In the genomic region with DNA sequence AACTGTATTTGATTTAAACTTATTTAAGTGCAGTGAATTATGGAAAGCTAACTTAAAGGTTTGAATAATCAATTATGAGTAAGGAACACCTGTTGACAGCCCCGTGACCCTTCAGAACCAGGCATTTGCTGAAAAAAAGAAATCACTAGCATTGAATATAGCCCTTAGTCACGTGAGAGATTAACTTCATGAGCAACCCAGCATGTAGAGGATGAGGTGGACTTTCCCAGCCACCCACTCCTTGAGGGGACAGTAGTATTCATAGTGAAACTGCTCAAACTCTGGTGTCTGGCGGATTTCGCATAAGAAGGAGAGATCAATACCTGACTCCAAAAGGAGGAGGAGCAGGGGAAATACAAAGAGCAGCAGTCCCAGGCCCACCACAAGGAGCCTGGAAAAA, we compare ENCODE assay signal across 22 cellular contexts.
DNase-seq lines count a peak whose midpoint lies in the region; ATAC-seq and TF ChIP-seq lines count a peak whose summit lies in the region.
"Had no signal": no experiment of that assay in that cellular context is flagged by ENCODE, and none has a peak within 500 bp of the region (broad histone marks: within the 10 kb centered on the region; RNA-seq: fewer than 3 reads in every experiment).

No MANE protein-coding gene starts in this region.

- TF ChIP-seq CTCF in coronary artery (IDR thresholded peaks at IDR 0.05) = no peak

- peak; percentile 90 for ATAC-seq in GM18519 (IDR thresholded peaks at IDR 0.05; ENCODE audit: low FRiP score, unreplicated experiment)
- ATAC-seq in GM21360 (IDR thresholded peaks at IDR 0.05; ENCODE audit: unreplicated experiment) = peak; percentile 85
- ATAC-seq in HG02885 (IDR thresholded peaks at IDR 0.05; ENCODE audit: poor library complexity, unreplicated experiment) = peak; percentile 78
- peak; percentile 85 for ATAC-seq in HG03565 (IDR thresholded peaks at IDR 0.05; ENCODE audit: unreplicated experiment)
- ATAC-seq in HG03571 (IDR thresholded peaks at IDR 0.05; ENCODE audit: unreplicated experiment) = no peak
- ATAC-seq: activated T-cell treated with anti-CD3 and anti-CD28 coated beads, Interleukin-2, amount 50 U/mL, for 4 hours; GM23338; left lobe of liver; T-helper 17 cell; upper lobe of right lung had no signal

- no peak overlapping the region for H3K4me3 ChIP-seq in coronary artery
- H3K4me3 ChIP-seq: GM23338, prostate gland, upper lobe of right lung had no signal

- no peak overlapping the region for H3K27ac ChIP-seq in coronary artery
- H3K27ac ChIP-seq: prostate gland, upper lobe of right lung, VCaP had no signal

- DNase-seq in DMS 273 treated with DMSO at 0.1 percent for 48 hours (lab: John Stamatoyannopoulos, UW) (no peak), coronary artery (ENCODE audit: low spot score) (no peak)
- DNase-seq: activated CD4-positive, alpha-beta memory T cell treated with anti-CD3 and anti-CD28 coated beads for 36 hours; activated T-cell treated with anti-CD3 and anti-CD28 coated beads, Interleukin-2, amount 50 U/mL, for 4 hours; DMS79 treated with DMSO at 0.1 percent for 48 hours; endodermal cell; midbrain; NCI-H1436; NCI-H82; SIG-M5; stimulated activated CD4-positive, alpha-beta T cell treated with anti-CD3 and anti-CD28 coated beads, Interleukin-4, amount 100 ng/mL, for 1 hour; T-helper 17 cell; upper lobe of right lung had no signal
